1 cellular context compared by ENCODE assay signal in the genomic region with DNA sequence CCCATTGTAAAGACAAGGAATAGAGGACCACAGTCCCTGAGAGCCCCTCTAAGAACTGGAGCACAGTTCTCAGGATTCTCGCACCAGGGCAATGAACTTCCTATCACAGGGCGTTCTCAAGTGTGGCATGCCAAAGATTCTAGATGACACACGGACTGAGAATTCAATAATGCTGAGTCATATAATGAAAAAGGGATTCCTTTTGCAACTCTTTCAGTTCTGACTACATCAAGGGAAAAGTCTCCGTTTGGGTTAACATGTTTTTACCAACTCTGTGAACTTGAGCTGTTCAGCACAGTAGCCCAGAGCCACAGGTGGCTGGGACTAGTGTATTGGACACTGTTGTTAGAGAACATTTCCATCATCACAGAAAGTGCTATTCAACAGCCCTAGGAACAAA.
TF ChIP-seq lines count a peak whose summit lies in the region.

No MANE protein-coding gene starts in this region.

TF ChIP-seq in HEK293, 187 proteins besides CTCF, POLR2A, EP300 and RAD21 (continued from another document):
- TF ChIP-seq, protein P1, sequence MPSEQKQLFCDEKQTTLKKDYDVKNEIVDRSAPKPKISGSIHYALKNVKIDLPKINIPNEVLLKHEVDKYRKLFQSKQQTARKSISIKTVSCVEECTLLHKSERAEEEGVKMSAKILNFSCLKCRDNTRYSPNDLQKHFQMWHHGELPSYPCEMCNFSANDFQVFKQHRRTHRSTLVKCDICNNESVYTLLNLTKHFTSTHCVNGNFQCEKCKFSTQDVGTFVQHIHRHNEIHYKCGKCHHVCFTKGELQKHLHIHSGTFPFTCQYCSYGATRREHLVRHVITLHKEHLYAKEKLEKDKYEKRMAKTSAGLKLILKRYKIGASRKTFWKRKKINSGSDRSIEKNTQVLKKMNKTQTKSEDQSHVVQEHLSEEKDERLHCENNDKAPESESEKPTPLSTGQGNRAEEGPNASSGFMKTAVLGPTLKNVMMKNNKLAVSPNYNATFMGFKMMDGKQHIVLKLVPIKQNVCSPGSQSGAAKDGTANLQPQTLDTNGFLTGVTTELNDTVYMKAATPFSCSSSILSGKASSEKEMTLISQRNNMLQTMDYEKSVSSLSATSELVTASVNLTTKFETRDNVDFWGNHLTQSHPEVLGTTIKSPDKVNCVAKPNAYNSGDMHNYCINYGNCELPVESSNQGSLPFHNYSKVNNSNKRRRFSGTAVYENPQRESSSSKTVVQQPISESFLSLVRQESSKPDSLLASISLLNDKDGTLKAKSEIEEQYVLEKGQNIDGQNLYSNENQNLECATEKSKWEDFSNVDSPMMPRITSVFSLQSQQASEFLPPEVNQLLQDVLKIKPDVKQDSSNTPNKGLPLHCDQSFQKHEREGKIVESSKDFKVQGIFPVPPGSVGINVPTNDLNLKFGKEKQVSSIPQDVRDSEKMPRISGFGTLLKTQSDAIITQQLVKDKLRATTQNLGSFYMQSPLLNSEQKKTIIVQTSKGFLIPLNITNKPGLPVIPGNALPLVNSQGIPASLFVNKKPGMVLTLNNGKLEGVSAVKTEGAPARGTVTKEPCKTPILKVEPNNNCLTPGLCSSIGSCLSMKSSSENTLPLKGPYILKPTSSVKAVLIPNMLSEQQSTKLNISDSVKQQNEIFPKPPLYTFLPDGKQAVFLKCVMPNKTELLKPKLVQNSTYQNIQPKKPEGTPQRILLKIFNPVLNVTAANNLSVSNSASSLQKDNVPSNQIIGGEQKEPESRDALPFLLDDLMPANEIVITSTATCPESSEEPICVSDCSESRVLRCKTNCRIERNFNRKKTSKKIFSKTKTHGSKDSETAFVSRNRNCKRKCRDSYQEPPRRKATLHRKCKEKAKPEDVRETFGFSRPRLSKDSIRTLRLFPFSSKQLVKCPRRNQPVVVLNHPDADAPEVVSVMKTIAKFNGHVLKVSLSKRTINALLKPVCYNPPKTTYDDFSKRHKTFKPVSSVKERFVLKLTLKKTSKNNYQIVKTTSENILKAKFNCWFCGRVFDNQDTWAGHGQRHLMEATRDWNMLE (tag by site-specific recombination; conservative IDR thresholded peaks at IDR 0.05; ENCODE audit: low read depth): no peak
- no peak for TF ChIP-seq ZNF112 (tag by site-specific recombination; IDR thresholded peaks at IDR 0.05)
